Comparison of ENCODE assay signal across 18 cellular contexts in genomic region chr2:215274829-215275228, GRCh38. TPM values are rescaled to one million over a fixed set of nuclear protein-coding genes. Genes with fewer than 3 reads are reported as not detected.
DNase-seq lines count a peak whose midpoint lies in the region; ATAC-seq, FAIRE-seq and TF ChIP-seq lines count a peak whose summit lies in the region.
"Had no signal": no experiment of that assay in that cellular context is flagged by ENCODE, and none has a peak within 500 bp of the region (broad histone marks: within the 10 kb centered on the region; RNA-seq: fewer than 3 reads in every experiment).

No MANE protein-coding gene starts in this region.

- no peak for TF ChIP-seq POLR2A in K562 (conservative IDR thresholded peaks at IDR 0.05)

- TF ChIP-seq CTCF in K562 (IDR thresholded peaks at IDR 0.05 in 2 of 3, conservative IDR thresholded peaks at IDR 0.05 in 1 of 3; ENCODE audit: insufficient read depth in 2 of 3, low read depth in 1 of 3, low read length in 3 of 3) (no peak), left lung (IDR thresholded peaks at IDR 0.05) (no peak), progenitor cell of endocrine pancreas (IDR thresholded peaks at IDR 0.05; ENCODE audit: unreplicated experiment) (no peak), GM13977 (IDR thresholded peaks at IDR 0.05; ENCODE audit: extremely low read depth, insufficient read depth, missing control alignments) (no peak)

- H3K4me3 ChIP-seq in K562: no peak overlapping the region
- no peak overlapping the region for H3K4me3 ChIP-seq in left lung

- POLR2A ChIA-PET in K562 (lab: Yijun Ruan, JAX): no interaction called here

- peak overlapping the region; percentile 68 for H3K27ac Mint-ChIP-seq in progenitor cell of endocrine pancreas
- H3K27ac Mint-ChIP-seq: B cell; CD4-positive, alpha-beta T cell; IgD-negative memory B cell had no signal

- no peak overlapping the region for H3K9ac ChIP-seq in K562 (ENCODE audit: insufficient read depth in 1 of 2, low read depth in 2 of 2, low read length in 2 of 2)
- H3K9ac ChIP-seq: KMS-11 had no signal

- H2AFZ ChIP-seq in K562 (ENCODE audit: low read depth, low read length): peak overlapping the region; percentile 68; the same call in 1 of the 2 replicates

- no peaks in the 10 kb centered on the region for H3K79me2 ChIP-seq in K562 (ENCODE audit: control insufficient read depth, insufficient read depth, low read length)

- in situ Hi-C loops in K562 (cut with MboI): no loop called here
- in situ Hi-C loops in GM13977 (cut with MboI; ENCODE audit: low pct_unique_long_range_greater_than_20kb, low sequenced_read_pairs, unreplicated experiment): no loop called here

- peaks cover 23% of the 10 kb centered on the region for H3K4me1 Mint-ChIP-seq in progenitor cell of endocrine pancreas (ENCODE audit: low read depth)
- H3K4me1 Mint-ChIP-seq: B cell had no signal

- TF ChIP-seq RAD21 in K562 (CRISPR knock-in tag; conservative IDR thresholded peaks at IDR 0.05 in 1 of 2, IDR thresholded peaks at IDR 0.05 in 1 of 2): no peak

- CTCF ChIA-PET in K562 (lab: Yijun Ruan, JAX; ENCODE audit: low intra/inter-chr PET ratio): no interaction called here

- no peaks in the 10 kb centered on the region for H3K27me3 Mint-ChIP-seq in progenitor cell of endocrine pancreas

- H3K9me3 ChIP-seq in K562 (replicated peaks; ENCODE audit: control insufficient read depth, insufficient read depth, low read depth, low read length) (no peaks in the 10 kb centered on the region), left lung (no peaks in the 10 kb centered on the region)

- no peaks in the 10 kb centered on the region for H4K20me1 ChIP-seq in K562 (replicated peaks; ENCODE audit: control insufficient read depth, insufficient read depth, low read length)

- ATAC-seq in K562 (peak; percentile 35; the same call in 2 of the 3 replicates), left lung (peak; percentile 6), HG02938 (IDR thresholded peaks at IDR 0.05; ENCODE audit: unreplicated experiment) (no peak)
- ATAC-seq: HCT116 had no signal

- no peaks in the 10 kb centered on the region for H3K9me1 ChIP-seq in K562 (ENCODE audit: control insufficient read depth, insufficient read depth, low read length)

- no peaks in the 10 kb centered on the region for H3K9me3 Mint-ChIP-seq in progenitor cell of endocrine pancreas (ENCODE audit: low read depth)
- H3K9me3 Mint-ChIP-seq: CD4-positive, alpha-beta T cell; IgD-negative memory B cell had no signal

- no TSS peak for BruUV-seq in K562 (replicated peaks; lab: Mats Ljungman, UMichigan)

- peak overlapping the region; percentile 38 for H3K4me3 Mint-ChIP-seq in progenitor cell of endocrine pancreas (ENCODE audit: low read depth)
- H3K4me3 Mint-ChIP-seq: B cell; CD4-positive, alpha-beta T cell; IgD-negative memory B cell had no signal

- H3K36me3 ChIP-seq in K562 (ENCODE audit: control insufficient read depth, insufficient read depth, low read length) (no peaks in the 10 kb centered on the region), left lung (no peaks in the 10 kb centered on the region)

- intact Hi-C loops in K562 (cut with micrococcal nuclease): no loop called here
- intact Hi-C loops in left lung (cut with DNase I): no loop called here

- no peak for TF ChIP-seq EP300 in K562 (IDR thresholded peaks at IDR 0.05; ENCODE audit: low read length)

- no peaks in the 10 kb centered on the region for H3K27me3 ChIP-seq in K562 (ENCODE audit: control insufficient read depth in 2 of 2, insufficient read depth in 2 of 2, low read length in 2 of 2)
- no peaks in the 10 kb centered on the region for H3K27me3 ChIP-seq in left lung

- DNase-seq in NCI-H82 (lab: John Stamatoyannopoulos, UW) (peak; percentile 41), K562 (ENCODE audit: extremely low read depth in 1 of 4, low spot score in 3 of 4) (no peak), left lung (no peak), progenitor cell of endocrine pancreas (ENCODE audit: low spot score, unreplicated experiment) (no peak), NCI-H526 (lab: John Stamatoyannopoulos, UW) (no peak), GM13977 (ENCODE audit: low spot score) (no peak)
- DNase-seq: C1 segment of cervical spinal cord; Calu3; CD4-positive, alpha-beta T cell; DMS79; EL had no signal

- no peak overlapping the region for H3K27ac ChIP-seq in K562 (ENCODE audit: extremely low read depth, low read depth, low read length)
- no peak overlapping the region for H3K27ac ChIP-seq in left lung
- H3K27ac ChIP-seq: KMS-11 had no signal

- no peaks in the 10 kb centered on the region for H3K36me3 Mint-ChIP-seq in progenitor cell of endocrine pancreas (ENCODE audit: insufficient read depth)
- H3K36me3 Mint-ChIP-seq: IgD-negative memory B cell had no signal

- 19% methylated on average over 6 of the region's 7 CpGs for WGBS in K562 (ENCODE audit: insufficient coverage, low coverage, missing lambda C conversion rate)

- H3K4me1 ChIP-seq in K562 (replicated peaks in 1 of 2; ENCODE audit: control insufficient read depth in 2 of 2, insufficient read depth in 2 of 2, low read length in 2 of 2) (peaks cover 4 to 7% of the 10 kb centered on the region in 2 experiments; a peak in 3 of 5 replicates), left lung (peaks cover 0 to under 1% of the 10 kb centered on the region in 2 donors)

- peak overlapping the region; percentile 9; the same call in 1 of the 2 replicates for H3K4me2 ChIP-seq in K562 (ENCODE audit: insufficient read depth, low read length)
- H3K4me2 ChIP-seq: KMS-11 had no signal

- no peak for FAIRE-seq in K562 (lab: Jason Lieb, UNC)
- FAIRE-seq: G401.6, H54 had no signal

TF ChIP-seq in K562, 482 proteins besides CTCF, POLR2A, EP300 and RAD21 (continues in another document):
- TF ChIP-seq CBFA2T3 (IDR thresholded peaks at IDR 0.05): 0 out of 2 replicates have a peak, but pooled peaks have one; percentile 22
- TF ChIP-seq, protein P1, sequence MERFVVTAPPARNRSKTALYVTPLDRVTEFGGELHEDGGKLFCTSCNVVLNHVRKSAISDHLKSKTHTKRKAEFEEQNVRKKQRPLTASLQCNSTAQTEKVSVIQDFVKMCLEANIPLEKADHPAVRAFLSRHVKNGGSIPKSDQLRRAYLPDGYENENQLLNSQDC (CRISPR knock-in tag; IDR thresholded peaks at IDR 0.05): no peak
- TF ChIP-seq KAT2B (IDR thresholded peaks at IDR 0.05; ENCODE audit: low read depth, low read length): no peak
- TF ChIP-seq BHLHE40 (IDR thresholded peaks at IDR 0.05; ENCODE audit: low read length): no peak
- TF ChIP-seq FUS (optimal IDR thresholded peaks at IDR 0.05; ENCODE audit: low read depth, low read length): no peak
- no peak for TF ChIP-seq HES1 (IDR thresholded peaks at IDR 0.05; ENCODE audit: low read depth)
- TF ChIP-seq HNRNPK (IDR thresholded peaks at IDR 0.05; ENCODE audit: low read depth, low read length, poor library complexity, severe bottlenecking): no peak
- TF ChIP-seq ETS1 (conservative IDR thresholded peaks at IDR 0.05; ENCODE audit: control insufficient read depth, low read depth, low read length): no peak
- TF ChIP-seq ZNF41 (CRISPR knock-in tag; conservative IDR thresholded peaks at IDR 0.05): no peak
- TF ChIP-seq STAT5A (IDR thresholded peaks at IDR 0.05; ENCODE audit: borderline replicate concordance, low read length): no peak
- 0 out of 2 replicates have a peak, but pooled peaks have one; percentile 23 for TF ChIP-seq CTBP1 (IDR thresholded peaks at IDR 0.05; ENCODE audit: borderline replicate concordance)
- no peak for TF ChIP-seq ZNF354B (CRISPR knock-in tag; IDR thresholded peaks at IDR 0.05)
- no peak for TF ChIP-seq SIN3B (IDR thresholded peaks at IDR 0.05; ENCODE audit: low read depth)
- TF ChIP-seq HMG20B (CRISPR knock-in tag; IDR thresholded peaks at IDR 0.05): no peak
- TF ChIP-seq HDAC6 (IDR thresholded peaks at IDR 0.05; ENCODE audit: low read depth, low read length): no peak
- no peak for TF ChIP-seq ZNF766 (CRISPR knock-in tag; conservative IDR thresholded peaks at IDR 0.05)
- no peak for TF ChIP-seq ZNF316 (IDR thresholded peaks at IDR 0.05)
- TF ChIP-seq ZEB2 (IDR thresholded peaks at IDR 0.05): peak; percentile 91
- TF ChIP-seq RUNX1 (IDR thresholded peaks at IDR 0.05; ENCODE audit: low read depth): no peak

RNA-seq across cellular contexts. Expression of gene ATIC, which starts 37.0 kb away (rescaled TPM):
- total RNA-seq in K562 (2011; cell fraction: chromatin; rRNA removed; ENCODE audit: low replicate concordance): 153 and 264 TPM in 2 replicates
- total RNA-seq in K562 (2011; cell fraction: nucleolus; rRNA removed): 74.7 and 102 TPM in 2 replicates
- 123 and 141 TPM in 2 replicates for total RNA-seq in K562 (2011; cell fraction: nucleoplasm; rRNA removed)
- total RNA-seq in K562 (2014; rRNA removed) (61.6 and 71.6 TPM in 2 replicates), K562 (2014; rRNA removed; fragmentation: Illumina TruSeq; extraction: Trizol) (54.2 and 58.4 TPM in 2 replicates), K562 (2015; rRNA removed; fragmentation: Illumina TruSeq; extraction: Trizol) (45.6 and 53.5 TPM in 2 replicates), K562 (2021) (305 and 308 TPM in 2 replicates), left lung (10 to 100 TPM; 78.6 to 98.2 TPM), progenitor cell of endocrine pancreas (145 and 148 TPM in 2 replicates)
- polyA plus RNA-seq in K562 (2011; rRNA removed) (131 and 134 TPM in 2 replicates), K562 (2014; fragmentation: Illumina TruSeq; extraction: Trizol) (384 and 426 TPM in 2 replicates), K562 (2014; fragmentation: Nextera tagmentation; extraction: Ambion mirVana) (100 to 1,000 TPM; 304 to 480 TPM), K562 (2014; rRNA removed) (178 and 212 TPM in 2 replicates)
- 79.2 and 99.4 TPM in 2 replicates for polyA plus RNA-seq in K562 (2011; cell fraction: cytosol; rRNA removed)
- 112 and 126 TPM in 2 replicates for polyA plus RNA-seq in K562 (2011; cell fraction: nucleus; rRNA removed)
- polyA plus RNA-seq in K562 (2012): 257 and 409 TPM in 2 replicates
- 285 and 362 TPM in 2 replicates for polyA minus RNA-seq in K562 (2011; rRNA and poly(A)+ RNA removed)
- polyA minus RNA-seq in K562 (2011; cell fraction: cytosol; rRNA and poly(A)+ RNA removed): 147 and 208 TPM in 2 replicates
- 47.4 and 65.0 TPM in 2 replicates for polyA minus RNA-seq in K562 (2011; cell fraction: nucleus; rRNA and poly(A)+ RNA removed)
